Comparison of ENCODE assay signal across 15 cellular contexts in genomic region chr5:54278979-54279717, GRCh38. TPM values are rescaled to one million over a fixed set of nuclear protein-coding genes. Genes with fewer than 3 reads are reported as not detected.
DNase-seq lines count a peak whose midpoint lies in the region; ATAC-seq and TF ChIP-seq lines count a peak whose summit lies in the region.
"Had no signal": no experiment of that assay in that cellular context is flagged by ENCODE, and none has a peak within 500 bp of the region (broad histone marks: within the 10 kb centered on the region; RNA-seq: fewer than 3 reads in every experiment).

No MANE protein-coding gene starts in this region.

- no peak for DNase-seq in stimulated activated naive CD8-positive, alpha-beta T cell treated with anti-CD3 and anti-CD28 coated beads, Interleukin-15, amount 100 ng/mL, for 72 hours
- no peak for DNase-seq in stimulated activated naive CD8-positive, alpha-beta T cell treated with anti-CD3 and anti-CD28 coated beads, Interleukin-15, Interleukin-2, amounts not matched to agents 100 U/mL and 50 U/mL, for 24 hours
- DNase-seq in breast epithelium (ENCODE audit: low spot score in 2 of 2) (no peak), fibroblast of villous mesenchyme (ENCODE audit: low read depth) (peak; percentile 20)
- DNase-seq in stimulated activated CD4-positive, alpha-beta T cell treated with anti-CD3 and anti-CD28 coated beads, Interleukin-15, amount 100 ng/mL, for 24 hours: no peak
- DNase-seq in activated naive CD8-positive, alpha-beta T cell treated with anti-CD3 and anti-CD28 coated beads for 36 hours: no peak
- DNase-seq: BE2C; CD4-positive, alpha-beta memory T cell; DMS53; GF-D8; GM23248 had no signal

- intact Hi-C loops in breast epithelium (cut with DNase I; ENCODE audit: low total_unique reads): no loop called here

- H3K27me3 Mint-ChIP-seq in stimulated activated naive CD8-positive, alpha-beta T cell treated with anti-CD3 and anti-CD28 coated beads, Interleukin-15, amount 100 ng/mL, for 72 hours: no peaks in the 10 kb centered on the region
- no peaks in the 10 kb centered on the region for H3K27me3 Mint-ChIP-seq in activated naive CD8-positive, alpha-beta T cell treated with anti-CD3 and anti-CD28 coated beads for 36 hours
- H3K27me3 Mint-ChIP-seq: CD4-positive, alpha-beta memory T cell; IgD-negative memory B cell had no signal

- TF ChIP-seq CTCF in breast epithelium (IDR thresholded peaks at IDR 0.05) (no peak), fibroblast of villous mesenchyme (IDR thresholded peaks at IDR 0.05; ENCODE audit: insufficient read depth, low read depth, low read length) (no peak)

- no peak for ATAC-seq in stimulated activated naive CD8-positive, alpha-beta T cell treated with anti-CD3 and anti-CD28 coated beads, Interleukin-15, amount 100 ng/mL, for 72 hours
- no peak for ATAC-seq in stimulated activated naive CD8-positive, alpha-beta T cell treated with anti-CD3 and anti-CD28 coated beads, Interleukin-15, Interleukin-2, amounts not matched to agents 100 U/mL and 50 U/mL, for 24 hours
- no peak for ATAC-seq in GM18520 (IDR thresholded peaks at IDR 0.05; ENCODE audit: unreplicated experiment)
- ATAC-seq: HCT116 had no signal

- H3K9me3 Mint-ChIP-seq in stimulated activated naive CD8-positive, alpha-beta T cell treated with anti-CD3 and anti-CD28 coated beads, Interleukin-15, amount 100 ng/mL, for 72 hours: peaks cover 0 to 4% of the 10 kb centered on the region in 2 donors
- peaks cover 3% of the 10 kb centered on the region for H3K9me3 Mint-ChIP-seq in activated naive CD8-positive, alpha-beta T cell treated with anti-CD3 and anti-CD28 coated beads for 36 hours

- H3K36me3 ChIP-seq in breast epithelium: no peaks in the 10 kb centered on the region
- H3K36me3 ChIP-seq: BE2C had no signal

- H3K4me3 ChIP-seq in breast epithelium: no peak overlapping the region
- H3K4me3 ChIP-seq in fibroblast of villous mesenchyme (ENCODE audit: low read depth, low read length): no peak overlapping the region
- H3K4me3 ChIP-seq: GM23248 had no signal

- peaks cover 15% of the 10 kb centered on the region for H3K36me3 Mint-ChIP-seq in activated naive CD8-positive, alpha-beta T cell treated with anti-CD3 and anti-CD28 coated beads for 36 hours

- no peaks in the 10 kb centered on the region for H3K9me3 ChIP-seq in breast epithelium
- H3K9me3 ChIP-seq: BE2C had no signal

- peak overlapping the region; percentile 1 to 85 for H3K27ac Mint-ChIP-seq in stimulated activated naive CD8-positive, alpha-beta T cell treated with anti-CD3 and anti-CD28 coated beads, Interleukin-15, amount 100 ng/mL, for 72 hours
- H3K27ac Mint-ChIP-seq in activated naive CD8-positive, alpha-beta T cell treated with anti-CD3 and anti-CD28 coated beads for 36 hours: no peak overlapping the region

- H3K27me3 ChIP-seq in breast epithelium: no peaks in the 10 kb centered on the region

- H3K4me1 ChIP-seq in breast epithelium: no peaks in the 10 kb centered on the region
- H3K4me1 ChIP-seq: BE2C had no signal

- H3K27ac ChIP-seq in breast epithelium: peak overlapping the region; percentile 29 to 43
- H3K27ac ChIP-seq: C4-2B, GM23248 had no signal

- TF ChIP-seq POLR2A in breast epithelium (IDR thresholded peaks at IDR 0.05): no peak

- H3K4me3 Mint-ChIP-seq in stimulated activated naive CD8-positive, alpha-beta T cell treated with anti-CD3 and anti-CD28 coated beads, Interleukin-15, amount 100 ng/mL, for 72 hours: no peak overlapping the region
- H3K4me3 Mint-ChIP-seq in activated naive CD8-positive, alpha-beta T cell treated with anti-CD3 and anti-CD28 coated beads for 36 hours: no peak overlapping the region
- H3K4me3 Mint-ChIP-seq: CD4-positive, alpha-beta memory T cell; IgD-negative memory B cell had no signal

- H3K4me1 Mint-ChIP-seq in stimulated activated naive CD8-positive, alpha-beta T cell treated with anti-CD3 and anti-CD28 coated beads, Interleukin-15, amount 100 ng/mL, for 72 hours: no peaks in the 10 kb centered on the region
- H3K4me1 Mint-ChIP-seq in activated naive CD8-positive, alpha-beta T cell treated with anti-CD3 and anti-CD28 coated beads for 36 hours: peaks cover 3% of the 10 kb centered on the region

RNA-seq across cellular contexts. Expression of gene ARL15, which starts 31.2 kb away (rescaled TPM):
- total RNA-seq in breast epithelium: 10 to 100 TPM; 29.0 to 65.0 (median 42.9) TPM
- total RNA-seq in fibroblast of villous mesenchyme: 28.1 and 35.8 TPM in 2 replicates
- 1 to 10 TPM; 4.1 to 5.5 TPM for total RNA-seq in activated naive CD8-positive, alpha-beta T cell treated with anti-CD3 and anti-CD28 coated beads for 36 hours
